Comparison of ENCODE assay signal across 26 cellular contexts in genomic region chr21:44018127-44018526, GRCh38. TPM values are rescaled to one million over a fixed set of nuclear protein-coding genes. Genes with fewer than 3 reads are reported as not detected.
DNase-seq lines count a peak whose midpoint lies in the region; ATAC-seq, FAIRE-seq and TF ChIP-seq lines count a peak whose summit lies in the region.
"Had no signal": no experiment of that assay in that cellular context is flagged by ENCODE, and none has a peak within 500 bp of the region (broad histone marks: within the 10 kb centered on the region; RNA-seq: fewer than 3 reads in every experiment).

No MANE protein-coding gene starts in this region.

- no peak for DNase-seq in activated naive CD4-positive, alpha-beta T cell treated with Interleukin-2 at 50 U/mL for 16 hours
- DNase-seq in K562 (ENCODE audit: extremely low read depth in 1 of 4, low spot score in 3 of 4) (no peak), MM.1S (no peak), osteoblast (ENCODE audit: insufficient read length, low spot score, missing footprints) (no peak)
- DNase-seq: amniotic stem cell; DMS153; foreskin melanocyte; left lung; mesendoderm; NCI-H1092 treated with DMSO at 0.1 percent for 48 hours; NCI-H2029; NCI-H2227 treated with DMSO at 0.1 percent for 48 hours; NCI-H69; SK-N-SH; small intestine; stimulated activated CD4-positive, alpha-beta T cell treated with anti-CD3 and anti-CD28 coated beads, Interleukin-2, amount 100 ng/mL, for 24 hours had no signal

- no peak for TF ChIP-seq POLR2A in K562 (conservative IDR thresholded peaks at IDR 0.05)

- FAIRE-seq in K562 (lab: Jason Lieb, UNC), result no peak
- FAIRE-seq: HepG2, small intestine had no signal

- peaks cover 37% of the 10 kb centered on the region for H3F3A ChIP-seq in MM.1S (ENCODE audit: insufficient read depth, low read length)

- H3K36me3 Mint-ChIP-seq in activated naive CD4-positive, alpha-beta T cell treated with anti-CD3 and anti-CD28 coated beads, Interleukin-2, amount 50 U/mL, for 24 hours, result no peaks in the 10 kb centered on the region
- no peaks in the 10 kb centered on the region for H3K36me3 Mint-ChIP-seq in stimulated activated memory B cell treated with anti-CD40 and anti-IgM and Interleukin-4, amounts not matched to agents 10 μg/mL and 1 μg/mL and 100 μg/mL, for 72 hours

- H3K9me2 ChIP-seq in MM.1S (replicated peaks; ENCODE audit: insufficient read depth, low read length), result no peaks in the 10 kb centered on the region
- H3K9me2 ChIP-seq: SK-N-SH had no signal

- ATAC-seq in K562, result no peak
- ATAC-seq in stimulated activated memory B cell treated with anti-CD40 and anti-IgM and Interleukin-4, amounts not matched to agents 10 μg/mL and 1 μg/mL and 100 μg/mL, for 72 hours, result no peak
- no peak for ATAC-seq in GM21526 (IDR thresholded peaks at IDR 0.05; ENCODE audit: low FRiP score, unreplicated experiment)
- ATAC-seq: left lung had no signal

- 0 out of 2 replicates have a peak overlapping the region, but pooled peaks have one; percentile 95 for H3K27ac ChIP-seq in OCI-LY3 (ENCODE audit: low read length)
- H3K27ac ChIP-seq in K562 (ENCODE audit: extremely low read depth, low read depth, low read length), result peak overlapping the region; percentile 76
- no peak overlapping the region for H3K27ac ChIP-seq in MM.1S (ENCODE audit: low read length)
- H3K27ac ChIP-seq in osteoblast (ENCODE audit: low read depth, low read length), result no peak overlapping the region
- H3K27ac ChIP-seq: breast epithelium, coronary artery, esophagus muscularis mucosa, left lung, thoracic aorta had no signal

- H3K27ac Mint-ChIP-seq in activated naive CD4-positive, alpha-beta T cell treated with anti-CD3 and anti-CD28 coated beads, Interleukin-2, amount 50 U/mL, for 24 hours, result peak overlapping the region; percentile 79
- H3K27ac Mint-ChIP-seq in stimulated activated memory B cell treated with anti-CD40 and anti-IgM and Interleukin-4, amounts not matched to agents 10 μg/mL and 1 μg/mL and 100 μg/mL, for 72 hours, result peak overlapping the region; percentile 85

- no peaks in the 10 kb centered on the region for H3K9me3 Mint-ChIP-seq in activated naive CD4-positive, alpha-beta T cell treated with anti-CD3 and anti-CD28 coated beads, Interleukin-2, amount 50 U/mL, for 24 hours
- no peaks in the 10 kb centered on the region for H3K9me3 Mint-ChIP-seq in stimulated activated memory B cell treated with anti-CD40 and anti-IgM and Interleukin-4, amounts not matched to agents 10 μg/mL and 1 μg/mL and 100 μg/mL, for 72 hours
- H3K9me3 Mint-ChIP-seq: CD14-positive monocyte had no signal

- H3K4me3 ChIP-seq in OCI-LY3 (ENCODE audit: low read length), result no peak overlapping the region
- no peak overlapping the region for H3K4me3 ChIP-seq in K562
- H3K4me3 ChIP-seq in MM.1S (ENCODE audit: low read length), result no peak overlapping the region
- H3K4me3 ChIP-seq in osteoblast (ENCODE audit: insufficient read depth, low read length), result no peak overlapping the region
- H3K4me3 ChIP-seq: breast epithelium, coronary artery, esophagus muscularis mucosa, left lung, thoracic aorta had no signal

- H3K9ac ChIP-seq in OCI-LY3 (ENCODE audit: low read length) (no peak overlapping the region), K562 (ENCODE audit: insufficient read depth in 1 of 2, low read depth in 2 of 2, low read length in 2 of 2) (peak overlapping the region; percentile 31 to 64; a peak in 3 of 4 replicates), MM.1S (ENCODE audit: low read length) (no peak overlapping the region)
- H3K9ac ChIP-seq: SK-N-SH had no signal

- TF ChIP-seq CTCF in OCI-LY3 (IDR thresholded peaks at IDR 0.05; ENCODE audit: low read depth, low read length) (no peak), K562 (IDR thresholded peaks at IDR 0.05 in 2 of 3, conservative IDR thresholded peaks at IDR 0.05 in 1 of 3; ENCODE audit: insufficient read depth in 2 of 3, low read depth in 1 of 3, low read length in 3 of 3) (no peak), MM.1S (IDR thresholded peaks at IDR 0.05; ENCODE audit: low read length) (no peak), osteoblast (IDR thresholded peaks at IDR 0.05; ENCODE audit: extremely low read depth, low read depth, low read length) (no peak)

- H3K36me3 ChIP-seq in OCI-LY3 (replicated peaks; ENCODE audit: low read depth, low read length), result peaks cover 2% of the 10 kb centered on the region
- peaks cover 5% of the 10 kb centered on the region; the same call in 2 of the 3 replicates for H3K36me3 ChIP-seq in K562 (ENCODE audit: control insufficient read depth, insufficient read depth, low read length)
- H3K36me3 ChIP-seq in MM.1S (replicated peaks; ENCODE audit: insufficient read depth, low read length), result no peaks in the 10 kb centered on the region
- no peaks in the 10 kb centered on the region for H3K36me3 ChIP-seq in osteoblast (ENCODE audit: insufficient read depth, low read length)
- H3K36me3 ChIP-seq: breast epithelium, left lung, thoracic aorta had no signal

- H3K27me3 ChIP-seq in OCI-LY3 (ENCODE audit: low read depth, low read length) (no peaks in the 10 kb centered on the region), K562 (ENCODE audit: control insufficient read depth in 2 of 2, insufficient read depth in 2 of 2, low read length in 2 of 2) (no peaks in the 10 kb centered on the region; a peak in 1 of 5 replicates), MM.1S (replicated peaks; ENCODE audit: insufficient read depth, low read length) (no peaks in the 10 kb centered on the region), osteoblast (ENCODE audit: insufficient read depth, low read length) (no peaks in the 10 kb centered on the region)
- H3K27me3 ChIP-seq: breast epithelium, esophagus muscularis mucosa, left lung had no signal

- TF ChIP-seq RAD21 in K562 (CRISPR knock-in tag; conservative IDR thresholded peaks at IDR 0.05 in 1 of 2, IDR thresholded peaks at IDR 0.05 in 1 of 2), result no peak

- in situ Hi-C loops in K562 (cut with MboI), result no loop called here

- POLR2A ChIA-PET in K562 (lab: Yijun Ruan, JAX), result interaction anchor here (0.6 to 3.0 kb wide), 4 partner anchors 12 to 75 kb away, joined by 3 to 19 read pairs (median 6); no protein-coding TSS in a partner anchor

- H3K9me1 ChIP-seq in K562 (ENCODE audit: control insufficient read depth, insufficient read depth, low read length), result no peaks in the 10 kb centered on the region

- H3K79me2 ChIP-seq in OCI-LY3 (ENCODE audit: low read length) (peaks cover 96% of the 10 kb centered on the region), K562 (ENCODE audit: control insufficient read depth, insufficient read depth, low read length) (peaks cover 97% of the 10 kb centered on the region), MM.1S (ENCODE audit: low read length) (peaks cover 100% of the 10 kb centered on the region), osteoblast (ENCODE audit: insufficient read depth, low read length) (peaks cover 93% of the 10 kb centered on the region)

- H3K4me1 Mint-ChIP-seq in activated naive CD4-positive, alpha-beta T cell treated with anti-CD3 and anti-CD28 coated beads, Interleukin-2, amount 50 U/mL, for 24 hours, result peaks cover 93% of the 10 kb centered on the region
- H3K4me1 Mint-ChIP-seq in stimulated activated memory B cell treated with anti-CD40 and anti-IgM and Interleukin-4, amounts not matched to agents 10 μg/mL and 1 μg/mL and 100 μg/mL, for 72 hours, result peaks cover 96% of the 10 kb centered on the region

- H3K27me3 Mint-ChIP-seq in activated naive CD4-positive, alpha-beta T cell treated with anti-CD3 and anti-CD28 coated beads, Interleukin-2, amount 50 U/mL, for 24 hours, result no peaks in the 10 kb centered on the region
- H3K27me3 Mint-ChIP-seq in stimulated activated memory B cell treated with anti-CD40 and anti-IgM and Interleukin-4, amounts not matched to agents 10 μg/mL and 1 μg/mL and 100 μg/mL, for 72 hours, result no peaks in the 10 kb centered on the region

- H3K4me2 ChIP-seq in OCI-LY3 (ENCODE audit: low read length) (no peak overlapping the region; the same call in 1 of the 2 replicates), K562 (ENCODE audit: insufficient read depth, low read length) (peak overlapping the region; percentile 60; the same call in 1 of the 2 replicates), MM.1S (ENCODE audit: low read depth, low read length) (no peak overlapping the region), osteoblast (ENCODE audit: insufficient read depth, low read length) (no peak overlapping the region)
- H3K4me2 ChIP-seq: SK-N-SH had no signal

- BruUV-seq in K562 (replicated peaks; lab: Mats Ljungman, UMichigan), result no TSS peak

- CTCF ChIA-PET in K562 (lab: Yijun Ruan, JAX; ENCODE audit: low intra/inter-chr PET ratio), result no interaction called here

- H4K20me1 ChIP-seq in OCI-LY3 (ENCODE audit: insufficient read depth, low read length) (peaks cover 4% of the 10 kb centered on the region), K562 (replicated peaks; ENCODE audit: control insufficient read depth, insufficient read depth, low read length) (peaks cover 11% of the 10 kb centered on the region; the same call in 1 of the 2 replicates), MM.1S (ENCODE audit: insufficient read depth, low read length) (peaks cover 78% of the 10 kb centered on the region), osteoblast (ENCODE audit: insufficient read depth, low read length) (peaks cover 35% of the 10 kb centered on the region)

- 65% methylated on average over 3 of the region's 5 CpGs for WGBS in K562 (ENCODE audit: insufficient coverage, low coverage, missing lambda C conversion rate)

- H3K9me3 ChIP-seq in OCI-LY3 (ENCODE audit: insufficient read depth, low read length) (no peaks in the 10 kb centered on the region), K562 (replicated peaks; ENCODE audit: control insufficient read depth, insufficient read depth, low read depth, low read length) (no peaks in the 10 kb centered on the region), MM.1S (replicated peaks; ENCODE audit: insufficient read depth, low read length) (no peaks in the 10 kb centered on the region), osteoblast (ENCODE audit: low read depth, low read length) (no peaks in the 10 kb centered on the region)
- H3K9me3 ChIP-seq: breast epithelium, esophagus muscularis mucosa, left lung, SK-N-SH, thoracic aorta had no signal

- H3K4me1 ChIP-seq in OCI-LY3 (ENCODE audit: low read length) (peaks cover 51% of the 10 kb centered on the region), K562 (replicated peaks in 1 of 2; ENCODE audit: control insufficient read depth in 2 of 2, insufficient read depth in 2 of 2, low read length in 2 of 2) (peaks cover 55 to 62% of the 10 kb centered on the region in 2 experiments), MM.1S (ENCODE audit: low read length) (peaks cover 34% of the 10 kb centered on the region), osteoblast (ENCODE audit: insufficient read depth, low read length) (peaks cover 27% of the 10 kb centered on the region)

- H2AFZ ChIP-seq in OCI-LY3 (ENCODE audit: low read depth, low read length) (no peak overlapping the region), K562 (ENCODE audit: low read depth, low read length) (no peak overlapping the region), MM.1S (ENCODE audit: low read length) (no peak overlapping the region), osteoblast (ENCODE audit: low read length) (no peak overlapping the region)

- peak overlapping the region; percentile 58 for H3K4me3 Mint-ChIP-seq in activated naive CD4-positive, alpha-beta T cell treated with anti-CD3 and anti-CD28 coated beads, Interleukin-2, amount 50 U/mL, for 24 hours
- H3K4me3 Mint-ChIP-seq in stimulated activated memory B cell treated with anti-CD40 and anti-IgM and Interleukin-4, amounts not matched to agents 10 μg/mL and 1 μg/mL and 100 μg/mL, for 72 hours, result no peak overlapping the region
- H3K4me3 Mint-ChIP-seq: CD14-positive monocyte had no signal

- intact Hi-C loops in K562 (cut with micrococcal nuclease), result no loop called here

- TF ChIP-seq EP300 in K562 (IDR thresholded peaks at IDR 0.05; ENCODE audit: low read length), result no peak

RNA-seq across cellular contexts. Expression of gene TRAPPC10, which starts 6.0 kb away (rescaled TPM):
- total RNA-seq in K562 (2011; cell fraction: chromatin; rRNA removed; ENCODE audit: low replicate concordance), result 206 and 248 TPM in 2 replicates
- 84.7 and 101 TPM in 2 replicates for total RNA-seq in K562 (2011; cell fraction: nucleolus; rRNA removed)
- total RNA-seq in K562 (2011; cell fraction: nucleoplasm; rRNA removed), result 136 and 156 TPM in 2 replicates
- total RNA-seq in K562 (2014; rRNA removed) (18.6 and 26.0 TPM in 2 replicates), K562 (2014; rRNA removed; fragmentation: Illumina TruSeq; extraction: Trizol) (31.0 and 32.8 TPM in 2 replicates), K562 (2015; rRNA removed; fragmentation: Illumina TruSeq; extraction: Trizol) (27.3 and 30.0 TPM in 2 replicates), K562 (2021) (33.8 and 40.5 TPM in 2 replicates), osteoblast (33.0 and 36.2 TPM in 2 replicates)
- polyA plus RNA-seq in K562 (2011; rRNA removed) (24.3 and 25.4 TPM in 2 replicates), K562 (2014; fragmentation: Illumina TruSeq; extraction: Trizol) (27.5 and 28.9 TPM in 2 replicates), K562 (2014; fragmentation: Nextera tagmentation; extraction: Ambion mirVana) (1 to 10 TPM; 1.1 to 1.3 TPM), K562 (2014; rRNA removed) (20.4 and 21.5 TPM in 2 replicates)
- 15.0 and 18.0 TPM in 2 replicates for polyA plus RNA-seq in K562 (2011; cell fraction: cytosol; rRNA removed)
- 90.3 and 102 TPM in 2 replicates for polyA plus RNA-seq in K562 (2011; cell fraction: nucleus; rRNA removed)
- polyA plus RNA-seq in K562 (2012), result 22.2 and 26.6 TPM in 2 replicates
- 31.9 and 33.4 TPM in 2 replicates for polyA minus RNA-seq in K562 (2011; rRNA and poly(A)+ RNA removed)
- polyA minus RNA-seq in K562 (2011; cell fraction: cytosol; rRNA and poly(A)+ RNA removed), result 13.8 and 16.4 TPM in 2 replicates
- 27.6 and 38.5 TPM in 2 replicates for polyA minus RNA-seq in K562 (2011; cell fraction: nucleus; rRNA and poly(A)+ RNA removed)

Comparison
In these comparisons a context has a peak if more than half of its experiments do, and no peak if none do; other contexts are left out.
1. H3K27ac ChIP-seq: peak in OCI-LY3 (single experiment) and K562 (single experiment); none in MM.1S (single experiment) and osteoblast (single experiment).
2. H3K9ac ChIP-seq: peak in K562 (2 of 2); none in OCI-LY3 (single experiment) and MM.1S (single experiment).